ENCODE assay signal across 1 cellular context in the genomic region with DNA sequence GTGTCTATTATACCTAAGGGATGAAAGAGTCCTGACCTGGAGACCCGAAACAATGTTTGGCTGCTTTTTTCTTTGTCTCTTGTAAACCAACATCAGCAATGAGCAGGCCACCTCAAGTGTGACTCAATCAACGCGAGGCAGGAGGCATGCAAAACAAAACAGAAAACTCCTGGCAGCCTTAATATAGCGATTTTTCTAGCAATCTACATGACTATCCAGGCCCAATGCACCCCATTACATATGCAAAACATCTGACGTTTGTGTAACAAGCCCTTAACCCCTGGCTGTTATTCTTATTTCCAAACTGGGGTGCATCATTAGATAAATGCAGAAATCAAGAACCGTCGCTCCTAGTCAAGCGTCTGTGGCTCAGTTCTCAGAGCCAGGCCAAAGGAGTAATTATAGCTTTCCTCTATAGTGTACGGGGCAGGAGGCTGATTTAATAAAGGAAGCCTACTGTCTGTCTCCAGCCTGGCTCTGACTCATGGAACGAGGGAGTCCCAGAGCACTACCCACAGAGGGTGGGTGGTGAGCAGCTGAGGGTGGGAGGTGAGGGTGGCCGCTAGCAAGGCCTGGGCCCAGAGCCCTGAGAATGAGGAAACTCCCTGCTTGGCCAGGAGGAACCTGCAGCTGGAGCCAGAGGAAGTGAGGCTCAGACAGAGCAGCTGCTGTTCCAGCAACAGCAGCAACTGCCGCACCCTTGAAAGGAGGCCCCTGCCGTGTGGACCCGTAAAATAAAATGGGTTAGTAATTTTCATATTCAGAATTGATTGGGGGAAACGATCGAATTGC.
TF ChIP-seq lines count a peak whose summit lies in the region.

No MANE protein-coding gene starts in this region.

TF ChIP-seq in neural cell, 6 proteins besides CTCF, POLR2A, EP300 and RAD21 (continued from another document):
- no peak for TF ChIP-seq EZH2 (IDR thresholded peaks at IDR 0.05; ENCODE audit: borderline replicate concordance, insufficient read depth, low read length, poor library complexity, severe bottlenecking)
- no peak for TF ChIP-seq SMC3 (conservative IDR thresholded peaks at IDR 0.05; ENCODE audit: poor library complexity)
- TF ChIP-seq TAF1 (IDR thresholded peaks at IDR 0.05; ENCODE audit: low read depth), result no peak
- TF ChIP-seq, protein P1, sequence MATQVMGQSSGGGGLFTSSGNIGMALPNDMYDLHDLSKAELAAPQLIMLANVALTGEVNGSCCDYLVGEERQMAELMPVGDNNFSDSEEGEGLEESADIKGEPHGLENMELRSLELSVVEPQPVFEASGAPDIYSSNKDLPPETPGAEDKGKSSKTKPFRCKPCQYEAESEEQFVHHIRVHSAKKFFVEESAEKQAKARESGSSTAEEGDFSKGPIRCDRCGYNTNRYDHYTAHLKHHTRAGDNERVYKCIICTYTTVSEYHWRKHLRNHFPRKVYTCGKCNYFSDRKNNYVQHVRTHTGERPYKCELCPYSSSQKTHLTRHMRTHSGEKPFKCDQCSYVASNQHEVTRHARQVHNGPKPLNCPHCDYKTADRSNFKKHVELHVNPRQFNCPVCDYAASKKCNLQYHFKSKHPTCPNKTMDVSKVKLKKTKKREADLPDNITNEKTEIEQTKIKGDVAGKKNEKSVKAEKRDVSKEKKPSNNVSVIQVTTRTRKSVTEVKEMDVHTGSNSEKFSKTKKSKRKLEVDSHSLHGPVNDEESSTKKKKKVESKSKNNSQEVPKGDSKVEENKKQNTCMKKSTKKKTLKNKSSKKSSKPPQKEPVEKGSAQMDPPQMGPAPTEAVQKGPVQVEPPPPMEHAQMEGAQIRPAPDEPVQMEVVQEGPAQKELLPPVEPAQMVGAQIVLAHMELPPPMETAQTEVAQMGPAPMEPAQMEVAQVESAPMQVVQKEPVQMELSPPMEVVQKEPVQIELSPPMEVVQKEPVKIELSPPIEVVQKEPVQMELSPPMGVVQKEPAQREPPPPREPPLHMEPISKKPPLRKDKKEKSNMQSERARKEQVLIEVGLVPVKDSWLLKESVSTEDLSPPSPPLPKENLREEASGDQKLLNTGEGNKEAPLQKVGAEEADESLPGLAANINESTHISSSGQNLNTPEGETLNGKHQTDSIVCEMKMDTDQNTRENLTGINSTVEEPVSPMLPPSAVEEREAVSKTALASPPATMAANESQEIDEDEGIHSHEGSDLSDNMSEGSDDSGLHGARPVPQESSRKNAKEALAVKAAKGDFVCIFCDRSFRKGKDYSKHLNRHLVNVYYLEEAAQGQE (IDR thresholded peaks at IDR 0.05; ENCODE audit: borderline replicate concordance), result no peak
